ENCODE assay signal across 8 cellular contexts in the genomic region with DNA sequence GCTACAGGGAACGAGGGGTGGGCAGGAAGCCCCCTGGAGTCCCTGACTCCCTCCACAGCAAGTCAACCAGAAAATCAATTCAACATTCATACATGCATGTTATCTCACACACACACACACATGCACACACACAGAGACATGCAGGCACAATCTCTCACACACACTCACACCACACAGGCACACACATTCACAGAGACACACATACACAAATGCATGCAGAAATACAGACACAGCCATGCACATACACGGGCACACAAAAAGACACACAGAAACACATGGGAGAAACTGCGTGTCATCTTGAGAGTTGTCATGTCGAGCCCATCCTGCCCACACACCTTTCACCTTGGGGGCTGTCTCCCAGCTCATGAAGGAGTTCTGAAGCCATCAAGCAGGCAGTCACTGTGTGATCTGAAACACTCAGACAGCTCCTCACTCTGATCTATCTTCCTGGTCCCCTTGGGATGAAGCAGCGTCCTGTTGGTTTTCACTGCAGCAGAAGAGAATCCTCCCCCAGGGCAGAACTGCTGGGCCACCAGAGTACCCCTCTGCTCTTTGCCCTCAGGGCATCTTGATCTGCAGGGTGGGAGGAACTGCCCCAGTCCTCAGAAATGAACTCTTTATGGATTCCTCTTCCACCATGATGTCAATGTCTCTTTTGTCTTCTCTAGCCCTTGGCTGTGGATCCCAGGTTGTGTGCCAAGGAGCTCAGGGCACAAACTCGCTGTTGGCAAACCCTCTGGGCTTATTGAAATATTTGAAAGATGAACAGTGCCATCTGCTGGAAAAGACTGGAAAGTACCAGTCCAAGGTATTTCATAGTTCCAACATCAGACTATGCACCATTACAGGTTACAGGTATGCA. TPM values are rescaled to one million over a fixed set of nuclear protein-coding genes. Genes with fewer than 3 reads are reported as not detected.
DNase-seq lines count a peak whose midpoint lies in the region; ATAC-seq and TF ChIP-seq lines count a peak whose summit lies in the region.

No MANE protein-coding gene starts in this region.

- H3K27me3 Mint-ChIP-seq in T-helper 2 cell treated with Interferon-gamma antibody and Interleukin-4, amounts not matched to agents 5 μg/mL and 100 μg/mL, for 36 hours (ENCODE audit: low read depth) = peaks cover 73% of the 10 kb centered on the region
- peaks cover 12% of the 10 kb centered on the region for H3K27me3 Mint-ChIP-seq in endothelial cell (ENCODE audit: unreplicated experiment)

- TF ChIP-seq CTCF in endothelial cell (IDR thresholded peaks at IDR 0.05; ENCODE audit: unreplicated experiment) = peak; percentile 75

- no peaks in the 10 kb centered on the region for H3K36me3 Mint-ChIP-seq in T-helper 2 cell treated with Interferon-gamma antibody and Interleukin-4, amounts not matched to agents 5 μg/mL and 100 μg/mL, for 36 hours (ENCODE audit: low read depth)
- no peaks in the 10 kb centered on the region for H3K36me3 Mint-ChIP-seq in endothelial cell (ENCODE audit: low read depth, unreplicated experiment)

- peaks cover 10% of the 10 kb centered on the region for H3K4me1 Mint-ChIP-seq in T-helper 2 cell treated with Interferon-gamma antibody and Interleukin-4, amounts not matched to agents 5 μg/mL and 100 μg/mL, for 36 hours (ENCODE audit: low read depth)
- H3K4me1 Mint-ChIP-seq in endothelial cell (ENCODE audit: unreplicated experiment) = peaks cover 22% of the 10 kb centered on the region

- no peak overlapping the region for H3K4me3 Mint-ChIP-seq in T-helper 2 cell treated with Interferon-gamma antibody and Interleukin-4, amounts not matched to agents 5 μg/mL and 100 μg/mL, for 36 hours
- H3K4me3 Mint-ChIP-seq in endothelial cell (ENCODE audit: unreplicated experiment) = no peak overlapping the region

- H3K9me3 Mint-ChIP-seq in T-helper 2 cell treated with Interferon-gamma antibody and Interleukin-4, amounts not matched to agents 5 μg/mL and 100 μg/mL, for 36 hours = no peaks in the 10 kb centered on the region
- H3K9me3 Mint-ChIP-seq in endothelial cell (ENCODE audit: unreplicated experiment) = no peaks in the 10 kb centered on the region

- peak; percentile 70 for ATAC-seq in HG02938 (IDR thresholded peaks at IDR 0.05; ENCODE audit: unreplicated experiment)

- H3K27ac Mint-ChIP-seq in T-helper 2 cell treated with Interferon-gamma antibody and Interleukin-4, amounts not matched to agents 5 μg/mL and 100 μg/mL, for 36 hours = no peak overlapping the region
- no peak overlapping the region for H3K27ac Mint-ChIP-seq in endothelial cell (ENCODE audit: unreplicated experiment)

- peak in 3 of 5 experiments; percentile 21 to 61 (median 55) for DNase-seq in T-helper 2 cell
- no peak for DNase-seq in T-helper 2 cell treated with Interferon-gamma antibody and Interleukin-4, amounts not matched to agents 5 μg/mL and 100 μg/mL, for 36 hours (ENCODE audit: low spot score)
- peak; percentile 87 for DNase-seq in NCI-H345 (lab: John Stamatoyannopoulos, UW)
- peak; percentile 16 to 38 for DNase-seq in activated CD4-positive, alpha-beta T cell treated with anti-CD3 and anti-CD28 coated beads, Interleukin-2, amount 50 U/mL, for 4 hours
- DNase-seq in endothelial cell (ENCODE audit: low spot score) = peak; percentile 51
- peak; percentile 90 for DNase-seq in midbrain (lab: John Stamatoyannopoulos, UW)
- peak; percentile 68 for DNase-seq in ureter (ENCODE audit: low spot score)

RNA-seq across cellular contexts. Expression of gene RAET1L, which starts 8.8 kb away (rescaled TPM):
- not detected for total RNA-seq in endothelial cell (ENCODE audit: unreplicated experiment)
- not detected for total RNA-seq in ureter

RNA-seq across cellular contexts. Expression of gene ULBP3, which starts 52.4 kb away (rescaled TPM):
- 16.0 TPM for total RNA-seq in endothelial cell (ENCODE audit: unreplicated experiment)
- total RNA-seq in ureter = 4.5 TPM

RNA-seq across cellular contexts. Expression of gene ULBP1, which starts 52.8 kb away (rescaled TPM):
- total RNA-seq in endothelial cell (ENCODE audit: unreplicated experiment) (24.8 TPM), ureter (2.5 TPM)
